In genomic region chr12:70008944-70009343, GRCh38 we compare ENCODE assay signal across 31 cellular contexts.
"Had no signal": no experiment of that assay in that cellular context is flagged by ENCODE, and none has a peak within 500 bp of the region (broad histone marks: within the 10 kb centered on the region; RNA-seq: fewer than 3 reads in every experiment).

No MANE protein-coding gene starts in this region.

- H3K27ac ChIP-seq: adrenal gland, ascending aorta, body of pancreas, brain microvascular endothelial cell, breast epithelium, cardiac muscle cell had no signal

- H3K36me3 ChIP-seq: adrenal gland, ascending aorta, brain microvascular endothelial cell, breast epithelium, cardiac muscle cell had no signal

- ATAC-seq: activated naive CD4-positive, alpha-beta T cell treated with anti-CD3 and anti-CD28 coated beads, Interleukin-2, amount 50 U/mL, for 72 hours; activated naive CD8-positive, alpha-beta T cell treated with anti-CD3 and anti-CD28 coated beads, Interleukin-2, amount 50 U/mL, for 24 hours; activated T-cell treated with anti-CD3 and anti-CD28 coated beads, Interleukin-2, amount 50 U/mL, for 4 hours; activated T-cell treated with anti-CD3 and anti-CD28 coated beads, Interleukin-2, amount 50 U/mL, for 72 hours; activated T-helper 17 cell treated with anti-CD3 and anti-CD28 coated beads, Interleukin-2, amount 50 U/mL, for 72 hours; body of pancreas had no signal

- H3K4me3 ChIP-seq: adrenal gland, ascending aorta, body of pancreas, breast epithelium, cardiac muscle cell had no signal

- H3K4me1 ChIP-seq: adrenal gland, ascending aorta, body of pancreas, breast epithelium had no signal

- DNase-seq: activated effector memory CD4-positive, alpha-beta T cell treated with anti-CD3 and anti-CD28 coated beads, Interleukin-2, amount 50 U/mL, for 16 hours; activated effector memory CD4-positive, alpha-beta T cell treated with Interleukin-2 at 50 U/mL for 16 hours; activated gamma-delta T cell; activated gamma-delta T cell treated with Interleukin-2 at 50 U/mL for 16 hours; activated naive CD4-positive, alpha-beta T cell; activated naive CD4-positive, alpha-beta T cell treated with anti-CD3 and anti-CD28 coated beads for 36 hours; activated naive CD4-positive, alpha-beta T cell treated with anti-CD3 and anti-CD28 coated beads, Interleukin-2, amount 10 ng/mL, durations not matched to agents 7 days and 5 days; activated naive CD4-positive, alpha-beta T cell treated with anti-CD3 and anti-CD28 coated beads, Interleukin-2, amount 50 U/mL, for 16 hours; activated naive CD4-positive, alpha-beta T cell treated with Interleukin-2 at 50 U/mL for 16 hours; activated naive CD8-positive, alpha-beta T cell treated with anti-CD3 and anti-CD28 coated beads for 36 hours; activated naive CD8-positive, alpha-beta T cell treated with anti-CD3 and anti-CD28 coated beads, Interleukin-2, amount 10 ng/mL, durations not matched to agents 7 days and 5 days; activated naive CD8-positive, alpha-beta T cell treated with anti-CD3 and anti-CD28 coated beads, Interleukin-2, amount 50 U/mL, for 24 hours; activated T-cell treated with anti-CD3 and anti-CD28 coated beads, Interleukin-2, amount 50 U/mL, for 24 hours; activated T-cell treated with anti-CD3 and anti-CD28 coated beads, Interleukin-2, amount 50 U/mL, for 4 hours; activated T-cell treated with anti-CD3 and anti-CD28 coated beads, Interleukin-2, amount 50 U/mL, for 48 hours; activated T-cell treated with anti-CD3 and anti-CD28 coated beads, Interleukin-2, amount 50 U/mL, for 72 hours; adrenal gland; amniotic stem cell; amygdala; anterior cingulate cortex; aorta; body of pancreas; brain microvascular endothelial cell; caudate nucleus; central memory CD4-positive, alpha-beta T cell; cerebellar nuclear complex had no signal
